In the genomic region with DNA sequence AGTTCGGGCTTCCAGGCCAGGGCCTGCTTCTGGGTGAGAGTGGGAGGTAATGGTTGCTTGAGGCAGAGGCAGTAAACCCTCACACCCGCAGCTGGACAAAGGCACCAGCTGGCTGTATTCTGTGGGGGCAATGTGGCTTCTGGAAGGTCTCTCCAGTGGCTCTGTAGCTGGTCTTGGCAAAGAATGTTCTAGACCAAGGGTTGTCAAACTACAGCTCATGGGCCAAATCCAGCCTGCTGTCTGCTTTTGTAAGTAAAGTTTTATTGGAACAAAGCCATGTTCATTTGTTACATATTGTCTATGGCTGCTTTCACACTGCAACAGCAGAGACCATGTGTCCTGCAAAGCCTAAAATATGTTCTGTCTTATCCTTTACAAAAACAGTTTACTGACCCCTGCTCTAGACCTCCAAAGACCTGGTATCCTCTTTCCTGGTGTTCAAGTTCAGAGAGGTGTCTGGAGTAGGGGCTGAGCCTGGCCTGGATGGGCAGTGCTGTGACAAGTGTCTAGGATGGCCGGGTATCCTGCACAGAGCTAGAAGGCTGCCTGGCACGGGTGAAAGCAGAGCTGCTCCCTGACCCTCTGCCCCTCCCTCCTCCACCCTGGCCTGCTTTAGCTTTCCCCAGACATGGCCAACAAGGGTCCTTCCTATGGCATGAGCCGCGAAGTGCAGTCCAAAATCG, we compare ENCODE assay signal across 14 cellular contexts. TPM values are rescaled to one million over a fixed set of nuclear protein-coding genes. Genes with fewer than 3 reads are reported as not detected.
DNase-seq lines count a peak whose midpoint lies in the region; ATAC-seq and TF ChIP-seq lines count a peak whose summit lies in the region.
"Had no signal": no experiment of that assay in that cellular context is flagged by ENCODE, and none has a peak within 500 bp of the region (broad histone marks: within the 10 kb centered on the region; RNA-seq: fewer than 3 reads in every experiment).

No MANE protein-coding gene starts in this region.

- no peaks in the 10 kb centered on the region for H3K27me3 ChIP-seq in SK-N-SH (ENCODE audit: insufficient read depth)
- no peaks in the 10 kb centered on the region for H3K27me3 ChIP-seq in dorsolateral prefrontal cortex
- no peaks in the 10 kb centered on the region for H3K27me3 ChIP-seq in tibial artery
- H3K27me3 ChIP-seq: hepatocyte, MG63 had no signal

- WGBS in SK-N-SH (ENCODE audit: low lambda C conversion rate), result 90% methylated on average over 6 of the region's 7 CpGs

- CTCF ChIA-PET in SK-N-SH (lab: Yijun Ruan, JAX), result interaction anchor here (0.6 to 0.9 kb wide), 3 partner anchors 9 to 24 kb away, joined by 3 read pairs; no protein-coding TSS in a partner anchor

- H3K9me2 ChIP-seq in SK-N-SH, result no peaks in the 10 kb centered on the region

- TF ChIP-seq RAD21 in SK-N-SH (IDR thresholded peaks at IDR 0.05; ENCODE audit: low read length), result no peak

- H3K36me3 ChIP-seq in SK-N-SH (replicated peaks in 1 of 2; ENCODE audit: control insufficient read depth in 1 of 2, insufficient read depth in 2 of 2, low read length in 1 of 2) (peaks cover 0 to 23% of the 10 kb centered on the region in 2 experiments), tibial artery (peaks cover 49 to 63% (median 54%) of the 10 kb centered on the region in 3 donors)
- H3K36me3 ChIP-seq: MG63 had no signal

- H3K4me1 ChIP-seq in SK-N-SH (ENCODE audit: control insufficient read depth in 1 of 2, insufficient read depth in 2 of 2, low read depth in 1 of 2, low read length in 1 of 2) (peaks cover 9 to 13% of the 10 kb centered on the region in 2 experiments; a peak in 3 of 4 replicates), tibial artery (peaks cover 0 to 46% (median 33%) of the 10 kb centered on the region in 4 donors)

- POLR2A ChIA-PET in SK-N-SH (lab: Yijun Ruan, JAX), result interaction anchor here (1.0 kb wide), 1 partner anchor 29 kb away, joined by 3 read pairs; the partner anchor contains the start of gene PCSK7

- peaks cover 23% of the 10 kb centered on the region for H3F3A ChIP-seq in SK-N-SH (replicated peaks; ENCODE audit: insufficient read depth)

- DNase-seq in SK-N-SH, result no peak
- no peak for DNase-seq in dorsolateral prefrontal cortex
- DNase-seq in myocyte (ENCODE audit: low read depth), result peak; percentile 62
- DNase-seq in tibial artery, result no peak
- DNase-seq in NCI-H146 treated with DMSO at 0.1 percent for 48 hours (lab: John Stamatoyannopoulos, UW; ENCODE audit: unreplicated experiment), result no peak
- DNase-seq: MG63, NCI-H748 treated with DMSO at 0.1 percent for 48 hours, nucleus accumbens, SW 1271 had no signal

- peak overlapping the region; percentile 77 for H3K4me2 ChIP-seq in SK-N-SH
- H3K4me2 ChIP-seq: hepatocyte had no signal

- H3K27ac ChIP-seq in SK-N-SH (ENCODE audit: low read depth in 2 of 2, low read length in 1 of 2) (no peak overlapping the region; a peak in 1 of 4 replicates), dorsolateral prefrontal cortex (peak overlapping the region in 36 of 59 donors; percentile 0 to 85 (median 52)), tibial artery (peak overlapping the region; percentile 97 to 98)
- H3K27ac ChIP-seq: 22Rv1, hepatocyte had no signal

- intact Hi-C loops in dorsolateral prefrontal cortex (cut with DNase I) (no loop called here), tibial artery (cut with DNase I; ENCODE audit: low total_unique reads) (no loop called here)

- no peak overlapping the region for H3K9ac ChIP-seq in SK-N-SH

- no peak overlapping the region for H2AFZ ChIP-seq in SK-N-SH (ENCODE audit: low read depth)
- H2AFZ ChIP-seq: hepatocyte had no signal

- H3K9me3 ChIP-seq in SK-N-SH (no peaks in the 10 kb centered on the region), tibial artery (no peaks in the 10 kb centered on the region)
- H3K9me3 ChIP-seq: MG63 had no signal

- H4K20me1 ChIP-seq in SK-N-SH (ENCODE audit: insufficient read depth), result peaks cover 26% of the 10 kb centered on the region; the same call in 1 of the 2 replicates

- no peak for TF ChIP-seq EP300 in SK-N-SH (IDR thresholded peaks at IDR 0.05; ENCODE audit: borderline replicate concordance in 1 of 2, low read depth in 1 of 2, low read length in 1 of 2)

- peaks cover 64% of the 10 kb centered on the region for H3K79me2 ChIP-seq in SK-N-SH (ENCODE audit: insufficient read depth)
- H3K79me2 ChIP-seq: hepatocyte had no signal

- no peak for TF ChIP-seq CTCF in SK-N-SH (IDR thresholded peaks at IDR 0.05)
- TF ChIP-seq CTCF in dorsolateral prefrontal cortex (IDR thresholded peaks at IDR 0.05 in 54 of 56, conservative IDR thresholded peaks at IDR 0.05 in 2 of 56; ENCODE audit: low read depth in 1 of 56, partially characterized antibody in 56 of 56), result no peak
- TF ChIP-seq CTCF in tibial artery (IDR thresholded peaks at IDR 0.05), result no peak

- H3K4me3 ChIP-seq in SK-N-SH (ENCODE audit: low read depth in 2 of 2, low read length in 1 of 2) (no peak overlapping the region; a peak in 1 of 4 replicates), dorsolateral prefrontal cortex (peak overlapping the region in 17 of 59 donors; percentile 1 to 57 (median 22)), tibial artery (peak overlapping the region; percentile 70 to 96)
- H3K4me3 ChIP-seq: hepatocyte, MG63 had no signal

- ATAC-seq in SK-N-SH treated with all-trans-retinoic acid at 6 μM for 48 hours, result no peak
- no peak for ATAC-seq in HG03432 (IDR thresholded peaks at IDR 0.05; ENCODE audit: unreplicated experiment)
- no peak for ATAC-seq in HG02759 (IDR thresholded peaks at IDR 0.05; ENCODE audit: unreplicated experiment)

TF ChIP-seq in SK-N-SH, 30 proteins besides CTCF, POLR2A, EP300 and RAD21 (continues in another document):
- TF ChIP-seq RFX5 (IDR thresholded peaks at IDR 0.05; ENCODE audit: low read length) (no peak), USF1 (IDR thresholded peaks at IDR 0.05; ENCODE audit: borderline replicate concordance, low read depth) (no peak), SIN3A (IDR thresholded peaks at IDR 0.05; ENCODE audit: borderline replicate concordance, low read depth, low read length) (no peak), FOXJ3 (CRISPR knock-in tag; IDR thresholded peaks at IDR 0.05) (no peak), POLR2AphosphoS5 (IDR thresholded peaks at IDR 0.05; ENCODE audit: low read depth, low read length) (no peak), MEF2A (IDR thresholded peaks at IDR 0.05; ENCODE audit: borderline replicate concordance, low read depth) (no peak), EZH2phosphoT487 (IDR thresholded peaks at IDR 0.05; ENCODE audit: borderline replicate concordance, low read depth) (no peak)

TF ChIP-seq in SK-N-SH treated with all-trans-retinoic acid at 6 μM for 48 hours, 23 proteins besides CTCF, POLR2A, EP300 and RAD21:
- TF ChIP-seq ZNF565 (CRISPR knock-in tag; conservative IDR thresholded peaks at IDR 0.05; ENCODE audit: low read depth), result no peak
- no peak for TF ChIP-seq TOX (CRISPR knock-in tag; IDR thresholded peaks at IDR 0.05; ENCODE audit: borderline replicate concordance)
- no peak for TF ChIP-seq POU6F1 (CRISPR knock-in tag; IDR thresholded peaks at IDR 0.05; ENCODE audit: borderline replicate concordance, low read depth)
- TF ChIP-seq GLIS3 (CRISPR knock-in tag; IDR thresholded peaks at IDR 0.05), result no peak
- TF ChIP-seq CSDC2 (CRISPR knock-in tag; IDR thresholded peaks at IDR 0.05), result no peak
- no peak for TF ChIP-seq ZFP30 (CRISPR knock-in tag; IDR thresholded peaks at IDR 0.05)
- no peak for TF ChIP-seq PPARA (CRISPR knock-in tag; IDR thresholded peaks at IDR 0.05; ENCODE audit: borderline replicate concordance)

RNA-seq across cellular contexts. Expression of gene TAGLN, which starts 3.4 kb away (rescaled TPM):
- polyA plus RNA-seq in SK-N-SH (2012; rRNA removed), result 519 and 811 TPM in 2 replicates
- 447 and 526 TPM in 2 replicates for polyA plus RNA-seq in SK-N-SH (2012; cell fraction: cytosol; rRNA removed)
- 571 and 676 TPM in 2 replicates for polyA plus RNA-seq in SK-N-SH (2012; cell fraction: nucleus; rRNA removed)
- total RNA-seq in dorsolateral prefrontal cortex, result 1,000 to 10,000 TPM in 1 of 120 experiments, 100 to 1,000 TPM in 34, 10 to 100 TPM in 85; 19.4 to 1,046 (median 66.3) TPM
- 462 and 502 TPM in 2 replicates for total RNA-seq in myocyte
- 4,113 TPM for polyA plus RNA-seq in myocyte (2012)

RNA-seq across cellular contexts. Expression of gene SIDT2, which starts 24.0 kb away (rescaled TPM):
- 17.3 and 17.5 TPM in 2 replicates for polyA plus RNA-seq in SK-N-SH (2012; rRNA removed)
- polyA plus RNA-seq in SK-N-SH (2012; cell fraction: cytosol; rRNA removed), result 8.0 and 12.6 TPM in 2 replicates
- 39.5 and 52.3 TPM in 2 replicates for polyA plus RNA-seq in SK-N-SH (2012; cell fraction: nucleus; rRNA removed)
- total RNA-seq in dorsolateral prefrontal cortex, result 100 to 1,000 TPM in 5 of 120 experiments, 10 to 100 TPM in 115; 44.3 to 113 (median 69.8) TPM
- 24.7 and 39.6 TPM in 2 replicates for total RNA-seq in myocyte
- polyA plus RNA-seq in myocyte (2012), result 70.3 TPM

RNA-seq across cellular contexts. Expression of gene PCSK7, which starts 29.3 kb away (rescaled TPM):
- 49.7 and 52.1 TPM in 2 replicates for polyA plus RNA-seq in SK-N-SH (2012; rRNA removed)
- polyA plus RNA-seq in SK-N-SH (2012; cell fraction: cytosol; rRNA removed), result 22.8 and 36.1 TPM in 2 replicates
- polyA plus RNA-seq in SK-N-SH (2012; cell fraction: nucleus; rRNA removed), result 133 and 171 TPM in 2 replicates
- total RNA-seq in dorsolateral prefrontal cortex, result 100 to 1,000 TPM in 1 of 120 experiments, 10 to 100 TPM in 119; 41.1 to 101 (median 67.5) TPM
- 36.8 and 42.3 TPM in 2 replicates for total RNA-seq in myocyte
- polyA plus RNA-seq in myocyte (2012), result 46.9 TPM

RNA-seq across cellular contexts. Expression of gene RNF214, which starts 29.9 kb away (rescaled TPM):
- polyA plus RNA-seq in SK-N-SH (2012; rRNA removed), result 11.9 and 15.4 TPM in 2 replicates
- 10.4 and 11.4 TPM in 2 replicates for polyA plus RNA-seq in SK-N-SH (2012; cell fraction: cytosol; rRNA removed)
- polyA plus RNA-seq in SK-N-SH (2012; cell fraction: nucleus; rRNA removed), result 25.9 and 36.4 TPM in 2 replicates
- 10 to 100 TPM; 29.4 to 57.9 (median 42.5) TPM for total RNA-seq in dorsolateral prefrontal cortex
- 14.8 and 16.3 TPM in 2 replicates for total RNA-seq in myocyte
- polyA plus RNA-seq in myocyte (2012), result 14.5 TPM

RNA-seq across cellular contexts. Expression of gene PAFAH1B2, which starts 58.4 kb away (rescaled TPM):
- polyA plus RNA-seq in SK-N-SH (2012; rRNA removed), result 19.6 and 27.3 TPM in 2 replicates
- polyA plus RNA-seq in SK-N-SH (2012; cell fraction: cytosol; rRNA removed), result 25.9 and 27.4 TPM in 2 replicates
- 25.4 and 27.2 TPM in 2 replicates for polyA plus RNA-seq in SK-N-SH (2012; cell fraction: nucleus; rRNA removed)
- total RNA-seq in dorsolateral prefrontal cortex, result 100 to 1,000 TPM in 100 of 120 experiments, 10 to 100 TPM in 20; 78.7 to 162 (median 121) TPM
- 93.0 and 94.1 TPM in 2 replicates for total RNA-seq in myocyte
- 47.2 TPM for polyA plus RNA-seq in myocyte (2012)

Comparison
In these comparisons a context has a peak if more than half of its experiments do, and no peak if none do; other contexts are left out.
1. H3K27ac ChIP-seq: peak in dorsolateral prefrontal cortex (36 of 59) and tibial artery (2 of 2); none in SK-N-SH (0 of 2).
2. H3K4me3 ChIP-seq: peak in tibial artery (2 of 2); none in SK-N-SH (0 of 2).